9 cellular contexts compared by ENCODE assay signal in the genomic region with DNA sequence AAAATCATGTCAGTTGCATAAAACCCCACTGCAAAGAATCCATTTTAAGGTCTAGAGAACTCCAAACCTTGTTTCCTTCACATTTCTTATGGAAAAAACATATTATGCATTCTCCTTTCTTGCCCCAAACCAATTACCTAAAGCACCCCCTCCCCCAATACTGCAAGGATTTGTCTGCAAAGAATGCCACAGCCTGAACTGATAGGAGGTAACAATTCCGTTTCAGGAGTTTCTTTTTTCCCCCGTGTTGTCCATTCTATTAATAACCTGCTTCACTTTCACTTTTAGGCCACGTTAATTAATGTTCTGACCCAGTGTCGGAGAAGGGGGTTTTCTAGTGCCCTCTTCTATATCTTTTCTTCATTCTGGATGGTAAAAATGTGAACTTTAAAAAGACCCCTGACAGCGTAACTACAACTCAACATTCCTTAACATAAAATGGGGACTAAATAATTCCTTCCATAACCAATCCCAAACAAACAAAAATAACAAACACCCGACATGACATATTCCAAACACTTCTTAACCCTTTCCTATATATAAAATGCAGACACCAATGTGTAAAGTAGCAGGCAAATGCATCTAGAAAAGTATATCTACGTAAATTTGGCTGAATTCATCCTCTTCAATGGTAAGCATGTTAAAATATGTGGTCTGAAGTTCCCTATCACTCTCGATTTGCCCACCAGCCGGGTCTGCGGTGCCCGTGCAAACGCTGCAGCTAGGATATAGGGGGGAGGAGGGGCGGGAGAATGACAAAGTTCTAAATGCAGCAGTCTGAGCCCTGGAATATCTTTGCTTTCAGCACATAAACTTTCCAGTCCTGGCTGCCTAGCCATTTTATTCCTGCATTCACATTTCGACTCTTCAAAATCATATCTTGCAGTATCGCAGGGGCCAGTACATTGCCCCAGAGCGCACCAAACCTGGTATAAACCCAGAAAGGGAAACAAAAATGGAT. TPM values are rescaled to one million over a fixed set of nuclear protein-coding genes. Genes with fewer than 3 reads are reported as not detected.
DNase-seq lines count a peak whose midpoint lies in the region; ATAC-seq lines count a peak whose summit lies in the region.
"Had no signal": no experiment of that assay in that cellular context is flagged by ENCODE, and none has a peak within 500 bp of the region (broad histone marks: within the 10 kb centered on the region; RNA-seq: fewer than 3 reads in every experiment).

No MANE protein-coding gene starts in this region.

- H3K36me3 ChIP-seq in ACC112 (ENCODE audit: insufficient read depth, low read length) (no peaks in the 10 kb centered on the region), GM23248 (ENCODE audit: low read depth) (no peaks in the 10 kb centered on the region)

- no peak overlapping the region for H3K27ac ChIP-seq in ACC112 (ENCODE audit: low read depth, low read length)
- peak overlapping the region; percentile 90 for H3K27ac ChIP-seq in GM23248

- no peak overlapping the region for H2AFZ ChIP-seq in ACC112 (ENCODE audit: low read length, unreplicated experiment)
- H2AFZ ChIP-seq in GM23248, result peak overlapping the region; percentile 96

- H3K27ac Mint-ChIP-seq in activated naive CD8-positive, alpha-beta T cell treated with anti-CD3 and anti-CD28 coated beads, Interleukin-2, amount 10 ng/mL, durations not matched to agents 7 days and 5 days, result peak overlapping the region; percentile 44

- POLR2A ChIA-PET in activated naive CD8-positive, alpha-beta T cell treated with anti-CD3 and anti-CD28 coated beads, Interleukin-2, amount 10 ng/mL, durations not matched to agents 7 days and 5 days (lab: Charles Lee), result no interaction called here

- no peak for ATAC-seq in activated naive CD8-positive, alpha-beta T cell treated with anti-CD3 and anti-CD28 coated beads, Interleukin-2, amount 10 ng/mL, durations not matched to agents 7 days and 5 days (ENCODE audit: low read depth)
- ATAC-seq in HG02759 (IDR thresholded peaks at IDR 0.05; ENCODE audit: unreplicated experiment), result no peak

- no peaks in the 10 kb centered on the region for H3K79me2 ChIP-seq in ACC112 (ENCODE audit: control insufficient read depth, insufficient read depth, low read length, unreplicated experiment)
- peaks cover 59% of the 10 kb centered on the region for H3K79me2 ChIP-seq in GM23248 (ENCODE audit: insufficient read depth)

- DNase-seq in GM23248 (peak; percentile 59), myocyte (ENCODE audit: low read depth) (peak; percentile 19), middle frontal gyrus (ENCODE audit: extremely low spot score, low spot score) (no peak), NCI-H2171 (lab: John Stamatoyannopoulos, UW) (no peak)
- DNase-seq in activated naive CD8-positive, alpha-beta T cell treated with anti-CD3 and anti-CD28 coated beads, Interleukin-2, amount 10 ng/mL, durations not matched to agents 7 days and 5 days, result no peak
- DNase-seq in stimulated activated CD4-positive, alpha-beta T cell treated with anti-CD3 and anti-CD28 coated beads, Interleukin-2, amount 100 ng/mL, for 24 hours, result no peak
- DNase-seq: activated CD4-positive, alpha-beta T cell treated with anti-CD3 and anti-CD28 coated beads, Interleukin-2, amount 50 U/mL, for 4 hours had no signal

- H3K9me3 Mint-ChIP-seq in activated naive CD8-positive, alpha-beta T cell treated with anti-CD3 and anti-CD28 coated beads, Interleukin-2, amount 10 ng/mL, durations not matched to agents 7 days and 5 days, result no peaks in the 10 kb centered on the region

- H3F3A ChIP-seq in GM23248 (ENCODE audit: insufficient read depth), result peaks cover 27% of the 10 kb centered on the region

- WGBS in GM23248 (ENCODE audit: low coverage in 1 of 2, low lambda C conversion rate in 2 of 2, missing lambda C conversion rate in 2 of 2), 2 experiments, result 1% methylated on average over 16 of the region's 16 CpGs

- peaks cover 53% of the 10 kb centered on the region for H3K4me1 Mint-ChIP-seq in activated naive CD8-positive, alpha-beta T cell treated with anti-CD3 and anti-CD28 coated beads, Interleukin-2, amount 10 ng/mL, durations not matched to agents 7 days and 5 days

- no peaks in the 10 kb centered on the region for H3K9me2 ChIP-seq in GM23248 (ENCODE audit: insufficient read depth)

- no peaks in the 10 kb centered on the region for H3K9me3 ChIP-seq in GM23248 (ENCODE audit: low read depth)

- in situ Hi-C loops in GM23248 (cut with MboI), result no loop called here

- H3K9ac ChIP-seq in GM23248, result peak overlapping the region; percentile 94

- H3K4me3 ChIP-seq in ACC112 (ENCODE audit: low read depth, low read length) (0 out of 2 replicates have a peak overlapping the region, but pooled peaks have one; percentile 32), GM23248 (peak overlapping the region; percentile 100)

- peaks cover 91% of the 10 kb centered on the region for H3K27me3 ChIP-seq in ACC112 (ENCODE audit: insufficient read depth, low read length)
- no peaks in the 10 kb centered on the region for H3K27me3 ChIP-seq in GM23248 (replicated peaks; ENCODE audit: insufficient read depth)

- no peaks in the 10 kb centered on the region for H4K20me1 ChIP-seq in GM23248 (ENCODE audit: insufficient read depth)

- peak overlapping the region; percentile 91 for H3K4me3 Mint-ChIP-seq in activated naive CD8-positive, alpha-beta T cell treated with anti-CD3 and anti-CD28 coated beads, Interleukin-2, amount 10 ng/mL, durations not matched to agents 7 days and 5 days

- H3K4me2 ChIP-seq in GM23248 (ENCODE audit: unreplicated experiment), result peak overlapping the region; percentile 95

- no peaks in the 10 kb centered on the region for H3K4me1 ChIP-seq in ACC112 (ENCODE audit: control insufficient read depth, insufficient read depth, low read length, unreplicated experiment)
- H3K4me1 ChIP-seq in GM23248 (ENCODE audit: insufficient read depth), result 0 out of 2 replicates have a peak, but pooled peaks cover 5% of the 10 kb centered on the region

- H3K27me3 Mint-ChIP-seq in activated naive CD8-positive, alpha-beta T cell treated with anti-CD3 and anti-CD28 coated beads, Interleukin-2, amount 10 ng/mL, durations not matched to agents 7 days and 5 days, result peaks cover 66% of the 10 kb centered on the region

- H3K36me3 Mint-ChIP-seq in activated naive CD8-positive, alpha-beta T cell treated with anti-CD3 and anti-CD28 coated beads, Interleukin-2, amount 10 ng/mL, durations not matched to agents 7 days and 5 days, result peaks cover 25% of the 10 kb centered on the region

RNA-seq across cellular contexts. Expression of a gene that starts 1.0 kb away (rescaled TPM):
- total RNA-seq in GM23248 (2014; rRNA removed; shearing (Covaris generic)), result 78.5 and 94.6 TPM in 2 replicates
- 50.5 and 51.8 TPM in 2 replicates for polyA plus RNA-seq in GM23248 (2016; fragmentation: Nextera tagmentation; extraction: Ambion mirVana)
- total RNA-seq in activated naive CD8-positive, alpha-beta T cell treated with anti-CD3 and anti-CD28 coated beads, Interleukin-2, amount 10 ng/mL, durations not matched to agents 7 days and 5 days, result 10 to 100 TPM; 49.8 to 54.8 TPM
- 60.1 and 79.4 TPM in 2 replicates for total RNA-seq in myocyte
- 36.1 TPM for polyA plus RNA-seq in myocyte (2012)

Comparison
In these comparisons a context has a peak if more than half of its experiments do, and no peak if none do; other contexts are left out.
1. DNase-seq: peak in GM23248 (single experiment) and myocyte (single experiment); none in activated naive CD8-positive, alpha-beta T cell treated with anti-CD3 and anti-CD28 coated beads, Interleukin-2, amount 10 ng/mL, durations not matched to agents 7 days and 5 days (single experiment), middle frontal gyrus (single experiment), stimulated activated CD4-positive, alpha-beta T cell treated with anti-CD3 and anti-CD28 coated beads, Interleukin-2, amount 100 ng/mL, for 24 hours (0 of 2) and NCI-H2171 (single experiment).